ENCODE assay signal across 8 cellular contexts in genomic region chrX:111680988-111681779, GRCh38. TPM values are rescaled to one million over a fixed set of nuclear protein-coding genes. Genes with fewer than 3 reads are reported as not detected.
DNase-seq lines count a peak whose midpoint lies in the region; ATAC-seq and TF ChIP-seq lines count a peak whose summit lies in the region.

ALG13 (plus strand) TSS chrX:111681170; CDS start chrX:111681219, 49 bp downstream.

- DNase-seq in CD14-positive monocyte (ENCODE audit: low spot score) (peak; percentile 87), NCI-H69 (lab: John Stamatoyannopoulos, UW) (peak; percentile 93), dedifferentiated amniotic fluid mesenchymal stem cell (ENCODE audit: extremely low spot score) (peak; percentile 84), left kidney (ENCODE audit: low read depth, low spot score) (peak; percentile 96)
- DNase-seq in activated CD4-positive, alpha-beta T cell treated with anti-CD3 and anti-CD28 coated beads, Interleukin-2, amount 50 U/mL, for 1 hour = peak; percentile 86
- peak; percentile 83 to 86 for DNase-seq in stimulated activated CD4-positive, alpha-beta T cell treated with anti-CD3 and anti-CD28 coated beads, Interleukin-2, amount 100 ng/mL, for 24 hours

- peaks cover 17% of the 10 kb centered on the region for H3K4me1 Mint-ChIP-seq in CD14-positive monocyte

- ATAC-seq in GM19351 (IDR thresholded peaks at IDR 0.05; ENCODE audit: unreplicated experiment) = peak; percentile 96
- peak; percentile 98 for ATAC-seq in HG03521 (IDR thresholded peaks at IDR 0.05; ENCODE audit: unreplicated experiment)

- peaks cover 0 to 6% (median 3%) of the 10 kb centered on the region in 7 donors for H3K9me3 Mint-ChIP-seq in CD14-positive monocyte

- peaks cover 0 to 15% (median 0%) of the 10 kb centered on the region in 3 donors for H3K27me3 Mint-ChIP-seq in CD14-positive monocyte (ENCODE audit: low read depth in 3 of 3)

- intact Hi-C loops in CD14-positive monocyte (cut with micrococcal nuclease) = no loop called here

- H3K36me3 Mint-ChIP-seq in CD14-positive monocyte = peaks cover 27 to 28% of the 10 kb centered on the region in 2 donors

- H3K4me3 Mint-ChIP-seq in CD14-positive monocyte = peak within 1 kb of the TSS; percentile 85 to 88

- TF ChIP-seq CTCF in CD14-positive monocyte (IDR thresholded peaks at IDR 0.05) = peak; percentile 67

- peak within 1 kb of the TSS; percentile 94 to 98 (median 96) for H3K27ac Mint-ChIP-seq in CD14-positive monocyte

RNA-seq across cellular contexts. Expression of gene ALG13, which starts in this region (rescaled TPM):
- 10 to 100 TPM; 62.0 to 83.5 TPM for polyA plus RNA-seq in CD14-positive monocyte

Comparison
In these comparisons a context has a peak if more than half of its experiments do, and no peak if none do; other contexts are left out.
1. Peak in every context shown above with its lines: DNase-seq and ATAC-seq.